Comparison of ENCODE assay signal across 8 cellular contexts in the genomic region with DNA sequence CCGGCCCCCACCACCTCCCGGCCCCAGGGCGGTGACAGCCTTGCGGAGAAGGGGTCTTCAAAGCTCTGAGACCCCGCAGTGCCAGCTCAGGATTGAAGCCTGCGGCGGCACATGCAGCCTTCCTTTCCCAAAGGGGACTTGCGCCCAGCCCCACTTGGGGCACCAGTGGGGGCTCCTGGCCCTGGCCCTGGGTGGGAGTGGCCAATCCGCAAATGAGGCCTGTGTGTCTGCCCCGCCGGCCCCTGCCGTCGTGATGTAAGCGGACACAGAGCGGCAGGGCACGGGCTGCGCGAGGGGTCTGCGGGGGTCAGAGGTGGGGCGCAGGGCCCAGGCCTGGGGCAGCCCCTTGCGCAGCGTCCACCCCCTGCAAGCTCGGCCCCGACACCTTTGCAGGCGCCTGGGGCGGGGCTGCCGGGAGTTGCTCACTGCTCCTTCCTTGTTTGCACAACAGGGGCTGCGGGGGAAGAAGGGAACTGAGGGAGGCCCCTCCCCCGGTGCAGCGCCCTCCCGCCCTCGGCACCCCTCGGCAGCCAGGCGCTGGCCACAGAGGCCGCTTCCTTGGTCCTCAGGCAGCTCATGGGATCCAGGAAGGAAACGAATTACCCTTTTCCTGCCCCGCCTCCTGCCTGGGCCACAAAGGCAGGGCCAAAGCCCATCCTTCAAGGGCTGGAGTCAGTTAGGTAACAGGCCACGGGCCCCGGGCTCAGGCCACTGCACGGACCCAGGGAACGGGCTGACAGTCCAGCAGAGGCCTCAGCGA. TPM values are rescaled to one million over a fixed set of nuclear protein-coding genes. Genes with fewer than 3 reads are reported as not detected.
DNase-seq lines count a peak whose midpoint lies in the region; ATAC-seq and TF ChIP-seq lines count a peak whose summit lies in the region.

No MANE protein-coding gene starts in this region.

- peak overlapping the region; percentile 41 for H4K8ac ChIP-seq in mesendoderm (ENCODE audit: low read depth, low read length)

- WGBS in mesendoderm (ENCODE audit: extremely low coverage, insufficient coverage, low lambda C conversion rate): no CpG with 5 or more reads among the region's 42 CpGs

- H2BK15ac ChIP-seq in mesendoderm (replicated peaks; ENCODE audit: low read depth): no peak overlapping the region

- H3K36me3 ChIP-seq in mesendoderm (ENCODE audit: control insufficient read depth, insufficient read depth, low read length) (no peaks in the 10 kb centered on the region), upper lobe of right lung (peaks cover under 1% of the 10 kb centered on the region)

- no peaks in the 10 kb centered on the region for H3K36me3 Mint-ChIP-seq in osteocyte (ENCODE audit: unreplicated experiment)

- H3K27ac Mint-ChIP-seq in osteocyte (ENCODE audit: unreplicated experiment): no peak overlapping the region

- H2AK5ac ChIP-seq in mesendoderm (ENCODE audit: low read length): no peak overlapping the region

- ATAC-seq in upper lobe of right lung (peak; percentile 61), GM21390 (IDR thresholded peaks at IDR 0.05; ENCODE audit: unreplicated experiment) (no peak)

- H3K56ac ChIP-seq in mesendoderm (ENCODE audit: low read length): peak overlapping the region; percentile 91

- H4K5ac ChIP-seq in mesendoderm (ENCODE audit: low read length): no peak overlapping the region

- H3K4me2 ChIP-seq in mesendoderm (ENCODE audit: low read length): peak overlapping the region; percentile 52

- H3K9me3 Mint-ChIP-seq in osteocyte (ENCODE audit: unreplicated experiment): no peaks in the 10 kb centered on the region

- TF ChIP-seq CTCF in upper lobe of right lung (IDR thresholded peaks at IDR 0.05) (no peak), osteocyte (IDR thresholded peaks at IDR 0.05) (no peak)

- H3K4me3 Mint-ChIP-seq in osteocyte (ENCODE audit: unreplicated experiment): no peak overlapping the region

- H3K4me1 ChIP-seq in mesendoderm (ENCODE audit: control insufficient read depth, low read depth, low read length) (no peaks in the 10 kb centered on the region), upper lobe of right lung (peaks cover 47% of the 10 kb centered on the region)

- no peaks in the 10 kb centered on the region for H3K27me3 Mint-ChIP-seq in osteocyte (ENCODE audit: unreplicated experiment)

- DNase-seq in activated CD8-positive, alpha-beta memory T cell treated with anti-CD3 and anti-CD28 coated beads for 24 hours: peak; percentile 76
- no peak for DNase-seq in activated CD8-positive, alpha-beta memory T cell treated with anti-CD3 and anti-CD28 coated beads, Interleukin-2, amount 50 U/mL, for 48 hours
- DNase-seq in NOMO-1 treated with dmso at 0.1 percent for 144 hours (lab: John Stamatoyannopoulos, UW; ENCODE audit: unreplicated experiment): peak; percentile 68
- DNase-seq in effector CD8-positive, alpha-beta T cell (lab: John Stamatoyannopoulos, UW): peak; percentile 15
- peak; percentile 87 for DNase-seq in mesendoderm
- DNase-seq in upper lobe of right lung: peak; percentile 94
- no peak for DNase-seq in osteocyte (ENCODE audit: extremely low spot score, unreplicated experiment)

- H3K79me1 ChIP-seq in mesendoderm (ENCODE audit: low read length): no peaks in the 10 kb centered on the region

- intact Hi-C loops in upper lobe of right lung (cut with DNase I): no loop called here

- H3K27ac ChIP-seq in mesendoderm (ENCODE audit: low read depth, low read length) (peak overlapping the region; percentile 19), upper lobe of right lung (peak overlapping the region; percentile 91)

- peak overlapping the region; percentile 36 for H3K4me3 ChIP-seq in mesendoderm (ENCODE audit: low read length)
- H3K4me3 ChIP-seq in upper lobe of right lung: peak overlapping the region; percentile 73

- peak overlapping the region; percentile 80 for H3K23ac ChIP-seq in mesendoderm (ENCODE audit: low read length)

- peaks cover 3% of the 10 kb centered on the region for H3K27me3 ChIP-seq in mesendoderm (ENCODE audit: insufficient read depth, low read length, poor library complexity)
- no peaks in the 10 kb centered on the region for H3K27me3 ChIP-seq in upper lobe of right lung

- peak overlapping the region; percentile 46 for H3K4ac ChIP-seq in mesendoderm (ENCODE audit: low read depth, low read length)

- H3K9me3 ChIP-seq in upper lobe of right lung: no peaks in the 10 kb centered on the region

- no peaks in the 10 kb centered on the region for H3K79me2 ChIP-seq in mesendoderm (ENCODE audit: control insufficient read depth, insufficient read depth, low read length)

- H3K4me1 Mint-ChIP-seq in osteocyte (ENCODE audit: unreplicated experiment): peaks cover 30% of the 10 kb centered on the region

- H3K18ac ChIP-seq in mesendoderm (ENCODE audit: low read length): peak overlapping the region; percentile 89

- peak overlapping the region; percentile 76 for H3K9ac ChIP-seq in mesendoderm (ENCODE audit: low read length)

- H2BK120ac ChIP-seq in mesendoderm (ENCODE audit: low read depth, low read length): no peak overlapping the region

- no peak overlapping the region for H2BK5ac ChIP-seq in mesendoderm (ENCODE audit: low read length)

RNA-seq across cellular contexts. Expression of gene SLC16A3, which starts 2.9 kb away (rescaled TPM):
- polyA plus RNA-seq in mesendoderm (2013, experiment 1 of 2): 1.9 TPM
- polyA plus RNA-seq in mesendoderm (2013, experiment 2 of 2): 1.6 TPM
- total RNA-seq in upper lobe of right lung (77.5 TPM), osteocyte (12.9 and 18.1 TPM in 2 replicates)

RNA-seq across cellular contexts. Expression of gene CCDC57, which starts 19.1 kb away (rescaled TPM):
- 6.8 TPM for polyA plus RNA-seq in mesendoderm (2013, experiment 1 of 2)
- polyA plus RNA-seq in mesendoderm (2013, experiment 2 of 2): 7.4 TPM
- 50.5 TPM for total RNA-seq in upper lobe of right lung
- 50.8 and 57.9 TPM in 2 replicates for total RNA-seq in osteocyte

RNA-seq across cellular contexts. Expression of gene CSNK1D, which starts 41.8 kb away (rescaled TPM):
- polyA plus RNA-seq in mesendoderm (2013, experiment 1 of 2): 76.4 TPM
- polyA plus RNA-seq in mesendoderm (2013, experiment 2 of 2): 75.9 TPM
- total RNA-seq in upper lobe of right lung (150 TPM), osteocyte (118 and 124 TPM in 2 replicates)

Comparison
In these comparisons a context has a peak if more than half of its experiments do, and no peak if none do; other contexts are left out.
1. DNase-seq: peak in activated CD8-positive, alpha-beta memory T cell treated with anti-CD3 and anti-CD28 coated beads for 24 hours (single experiment), NOMO-1 treated with dmso at 0.1 percent for 144 hours (single experiment), effector CD8-positive, alpha-beta T cell (single experiment), mesendoderm (single experiment) and upper lobe of right lung (single experiment); none in activated CD8-positive, alpha-beta memory T cell treated with anti-CD3 and anti-CD28 coated beads, Interleukin-2, amount 50 U/mL, for 48 hours (single experiment) and osteocyte (single experiment).